24 cellular contexts compared by ENCODE assay signal in the genomic region with DNA sequence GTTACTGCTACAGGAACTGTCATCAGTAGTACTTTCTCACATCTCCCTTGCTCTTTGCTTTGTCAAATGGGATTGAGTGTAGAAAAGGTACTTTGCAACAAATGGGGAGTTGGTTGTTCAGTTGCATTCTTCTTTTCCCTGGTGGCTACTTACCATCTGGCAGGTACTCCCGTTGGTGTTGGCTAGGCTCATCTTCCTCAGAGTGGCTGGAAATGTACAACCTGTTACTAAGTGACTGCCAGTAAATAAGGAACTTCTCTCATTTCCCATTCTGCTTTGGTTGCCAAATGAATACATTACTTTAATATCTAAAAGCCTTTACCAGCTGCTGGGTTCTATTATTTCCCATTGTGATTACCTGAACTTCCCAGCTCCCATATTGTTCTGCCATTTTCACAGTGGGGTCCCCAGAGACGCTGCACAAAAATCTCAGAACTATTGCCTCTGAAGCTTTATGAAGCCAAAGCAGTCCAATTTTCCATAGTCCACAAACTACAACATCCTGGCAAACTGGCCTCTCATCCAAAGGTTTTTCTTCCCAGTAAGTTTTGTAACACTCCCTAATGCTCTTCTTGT.
A peak's percentile ranks its signal among the peaks of the same experiment; 100 is the strongest.
DNase-seq lines count a peak whose midpoint lies in the region; ATAC-seq, FAIRE-seq and TF ChIP-seq lines count a peak whose summit lies in the region.
"Had no signal": no experiment of that assay in that cellular context is flagged by ENCODE, and none has a peak within 500 bp of the region (broad histone marks: within the 10 kb centered on the region; RNA-seq: fewer than 3 reads in every experiment).

No MANE protein-coding gene starts in this region.

- H3K9me3 ChIP-seq in right atrium auricular region (no peaks in the 10 kb centered on the region), K562 (replicated peaks; ENCODE audit: control insufficient read depth, insufficient read depth, low read depth, low read length) (no peaks in the 10 kb centered on the region)
- H3K9me3 ChIP-seq: BLaER1 had no signal

- intact Hi-C loops in Right ventricle myocardium superior (cut with DNase I) (no loop called here), K562 (cut with micrococcal nuclease) (no loop called here)

- no peak overlapping the region for H3K4ac ChIP-seq in mesendoderm (ENCODE audit: low read depth, low read length)

- no peak overlapping the region for H2BK15ac ChIP-seq in mesendoderm (replicated peaks; ENCODE audit: low read depth)

- H2BK120ac ChIP-seq in mesendoderm (ENCODE audit: low read depth, low read length), result no peak overlapping the region

- H3K36me3 ChIP-seq in right atrium auricular region (no peaks in the 10 kb centered on the region), K562 (ENCODE audit: control insufficient read depth, insufficient read depth, low read length) (no peaks in the 10 kb centered on the region; the same call in 2 of the 3 replicates), mesendoderm (ENCODE audit: control insufficient read depth, insufficient read depth, low read length) (no peaks in the 10 kb centered on the region)
- H3K36me3 ChIP-seq: BLaER1 had no signal

- POLR2A ChIA-PET in K562 (lab: Yijun Ruan, JAX), result no interaction called here
- POLR2A ChIA-PET in HEK293T (lab: Yijun Ruan, JAX), result no interaction called here

- H3K4me1 ChIP-seq in right atrium auricular region (no peaks in the 10 kb centered on the region), K562 (replicated peaks in 1 of 2; ENCODE audit: control insufficient read depth in 2 of 2, insufficient read depth in 2 of 2, low read length in 2 of 2) (no peaks in the 10 kb centered on the region; a peak in 1 of 5 replicates), mesendoderm (ENCODE audit: control insufficient read depth, low read depth, low read length) (no peaks in the 10 kb centered on the region)
- H3K4me1 ChIP-seq: BLaER1 had no signal

- H3K79me2 ChIP-seq in K562 (ENCODE audit: control insufficient read depth, insufficient read depth, low read length) (no peaks in the 10 kb centered on the region), mesendoderm (ENCODE audit: control insufficient read depth, insufficient read depth, low read length) (no peaks in the 10 kb centered on the region)

- no peak overlapping the region for H2AK5ac ChIP-seq in mesendoderm (ENCODE audit: low read length)

- H3K18ac ChIP-seq in mesendoderm (ENCODE audit: low read length), result peak overlapping the region; percentile 39

- BruUV-seq in K562 (replicated peaks; lab: Mats Ljungman, UMichigan), result no TSS peak

- H4K5ac ChIP-seq in mesendoderm (ENCODE audit: low read length), result no peak overlapping the region

- ATAC-seq in Right ventricle myocardium superior (ENCODE audit: poor library complexity) (peak; percentile 49), K562 (no peak)
- ATAC-seq: PC-3 had no signal

- TF ChIP-seq CTCF in right atrium auricular region (IDR thresholded peaks at IDR 0.05) (no peak), K562 (IDR thresholded peaks at IDR 0.05 in 2 of 3, conservative IDR thresholded peaks at IDR 0.05 in 1 of 3; ENCODE audit: insufficient read depth in 2 of 3, low read depth in 1 of 3, low read length in 3 of 3) (no peak)

- H3K27me3 ChIP-seq in right atrium auricular region, result no peaks in the 10 kb centered on the region
- no peaks in the 10 kb centered on the region for H3K27me3 ChIP-seq in K562 (ENCODE audit: control insufficient read depth in 2 of 2, insufficient read depth in 2 of 2, low read length in 2 of 2)
- no peaks in the 10 kb centered on the region for H3K27me3 ChIP-seq in mesendoderm (ENCODE audit: insufficient read depth, low read length, poor library complexity)
- H3K27me3 ChIP-seq: BLaER1 had no signal

- H3K56ac ChIP-seq in mesendoderm (ENCODE audit: low read length), result no peak overlapping the region

- H4K20me1 ChIP-seq in K562 (replicated peaks; ENCODE audit: control insufficient read depth, insufficient read depth, low read length), result no peaks in the 10 kb centered on the region
- H4K20me1 ChIP-seq: BLaER1 had no signal

- no peak overlapping the region for H3K9ac ChIP-seq in K562 (ENCODE audit: insufficient read depth in 1 of 2, low read depth in 2 of 2, low read length in 2 of 2)
- H3K9ac ChIP-seq in mesendoderm (ENCODE audit: low read length), result no peak overlapping the region
- H3K9ac ChIP-seq: BLaER1 had no signal

- H2BK5ac ChIP-seq in mesendoderm (ENCODE audit: low read length), result no peak overlapping the region

- CTCF ChIA-PET in K562 (lab: Yijun Ruan, JAX; ENCODE audit: low intra/inter-chr PET ratio), result no interaction called here
- CTCF ChIA-PET in HEK293T (lab: Yijun Ruan, JAX), result no interaction called here

- H4K8ac ChIP-seq in mesendoderm (ENCODE audit: low read depth, low read length), result no peak overlapping the region

- no peak for TF ChIP-seq EP300 in K562 (IDR thresholded peaks at IDR 0.05; ENCODE audit: low read length)

- no peak overlapping the region for H3K23ac ChIP-seq in mesendoderm (ENCODE audit: low read length)

- in situ Hi-C loops in K562 (cut with MboI), result no loop called here

- H3K9me1 ChIP-seq in K562 (ENCODE audit: control insufficient read depth, insufficient read depth, low read length), result no peaks in the 10 kb centered on the region

- no peak for TF ChIP-seq RAD21 in K562 (CRISPR knock-in tag; conservative IDR thresholded peaks at IDR 0.05 in 1 of 2, IDR thresholded peaks at IDR 0.05 in 1 of 2)

- WGBS in K562 (ENCODE audit: insufficient coverage, low coverage, missing lambda C conversion rate), result 9% methylated on average over 2 of the region's 2 CpGs
- WGBS in mesendoderm (ENCODE audit: extremely low coverage, insufficient coverage, low lambda C conversion rate), result no CpG with 5 or more reads among the region's 2 CpGs

- TF ChIP-seq POLR2A in K562 (conservative IDR thresholded peaks at IDR 0.05), result no peak

- no peak overlapping the region for H3K4me2 ChIP-seq in K562 (ENCODE audit: insufficient read depth, low read length)
- H3K4me2 ChIP-seq in mesendoderm (ENCODE audit: low read length), result no peak overlapping the region
- H3K4me2 ChIP-seq: BLaER1 had no signal

- FAIRE-seq in K562 (lab: Jason Lieb, UNC), result no peak
- FAIRE-seq: A204.1, D721Med, GM12891, H1 had no signal

- H3K79me1 ChIP-seq in mesendoderm (ENCODE audit: low read length), result no peaks in the 10 kb centered on the region

- H3K4me3 ChIP-seq in right atrium auricular region (no peak overlapping the region), K562 (no peak overlapping the region), mesendoderm (ENCODE audit: low read length) (no peak overlapping the region)
- H3K4me3 ChIP-seq: BLaER1 had no signal

- no peak for DNase-seq in Right ventricle myocardium superior
- no peak for DNase-seq in right atrium auricular region (ENCODE audit: low spot score)
- peak; percentile 14 for DNase-seq in NCI-H2171 (lab: John Stamatoyannopoulos, UW)
- DNase-seq in K562 (ENCODE audit: extremely low read depth in 1 of 4, low spot score in 3 of 4), result no peak
- no peak for DNase-seq in mesendoderm
- no peak for DNase-seq in COR-L47 (lab: John Stamatoyannopoulos, UW)
- DNase-seq in HEK293T (ENCODE audit: extremely low spot score), result no peak
- no peak for DNase-seq in NCI-H446 treated with DMSO at 0.1 percent for 48 hours (lab: John Stamatoyannopoulos, UW)
- DNase-seq: CD4-positive, CD25-positive, alpha-beta regulatory T cell; GF-D8; HCEC 1CT; NCI-H1048; NCI-H1417; NCI-H1694; NCI-H2029 treated with DMSO at 0.1 percent for 48 hours; NCI-H446; NCI-H69; PC-3 had no signal

- H3K27ac ChIP-seq in right atrium auricular region (no peak overlapping the region), K562 (ENCODE audit: extremely low read depth, low read depth, low read length) (no peak overlapping the region), mesendoderm (ENCODE audit: low read depth, low read length) (no peak overlapping the region)
- H3K27ac ChIP-seq: BLaER1, HL-60 had no signal

- peak overlapping the region; percentile 23; the same call in 1 of the 2 replicates for H2AFZ ChIP-seq in K562 (ENCODE audit: low read depth, low read length)

TF ChIP-seq in K562, 482 proteins besides CTCF, POLR2A, EP300 and RAD21:
- TF ChIP-seq POU5F1 (IDR thresholded peaks at IDR 0.05; ENCODE audit: borderline replicate concordance, low read depth, low read length, partially characterized antibody), result no peak
- TF ChIP-seq MEF2D (tag; conservative IDR thresholded peaks at IDR 0.05; ENCODE audit: low read depth), result no peak
- TF ChIP-seq NR1H2 (CRISPR knock-in tag; IDR thresholded peaks at IDR 0.05), result no peak
- TF ChIP-seq TAL1 (IDR thresholded peaks at IDR 0.05), result no peak
- TF ChIP-seq, protein P1, sequence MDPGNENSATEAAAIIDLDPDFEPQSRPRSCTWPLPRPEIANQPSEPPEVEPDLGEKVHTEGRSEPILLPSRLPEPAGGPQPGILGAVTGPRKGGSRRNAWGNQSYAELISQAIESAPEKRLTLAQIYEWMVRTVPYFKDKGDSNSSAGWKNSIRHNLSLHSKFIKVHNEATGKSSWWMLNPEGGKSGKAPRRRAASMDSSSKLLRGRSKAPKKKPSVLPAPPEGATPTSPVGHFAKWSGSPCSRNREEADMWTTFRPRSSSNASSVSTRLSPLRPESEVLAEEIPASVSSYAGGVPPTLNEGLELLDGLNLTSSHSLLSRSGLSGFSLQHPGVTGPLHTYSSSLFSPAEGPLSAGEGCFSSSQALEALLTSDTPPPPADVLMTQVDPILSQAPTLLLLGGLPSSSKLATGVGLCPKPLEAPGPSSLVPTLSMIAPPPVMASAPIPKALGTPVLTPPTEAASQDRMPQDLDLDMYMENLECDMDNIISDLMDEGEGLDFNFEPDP (CRISPR knock-in tag; IDR thresholded peaks at IDR 0.05), result no peak

TF ChIP-seq in HEK293T, 16 proteins besides CTCF, POLR2A, EP300 and RAD21 (continues in another document):
- TF ChIP-seq FOXK2 (IDR thresholded peaks at IDR 0.05), result no peak
- no peak for TF ChIP-seq HDGF (IDR thresholded peaks at IDR 0.05; ENCODE audit: borderline replicate concordance)
- TF ChIP-seq L3MBTL2 (conservative IDR thresholded peaks at IDR 0.05), result no peak
- TF ChIP-seq SP1 (IDR thresholded peaks at IDR 0.05), result no peak
- TF ChIP-seq SUZ12 (IDR thresholded peaks at IDR 0.05), result no peak
- TF ChIP-seq, protein P2, sequence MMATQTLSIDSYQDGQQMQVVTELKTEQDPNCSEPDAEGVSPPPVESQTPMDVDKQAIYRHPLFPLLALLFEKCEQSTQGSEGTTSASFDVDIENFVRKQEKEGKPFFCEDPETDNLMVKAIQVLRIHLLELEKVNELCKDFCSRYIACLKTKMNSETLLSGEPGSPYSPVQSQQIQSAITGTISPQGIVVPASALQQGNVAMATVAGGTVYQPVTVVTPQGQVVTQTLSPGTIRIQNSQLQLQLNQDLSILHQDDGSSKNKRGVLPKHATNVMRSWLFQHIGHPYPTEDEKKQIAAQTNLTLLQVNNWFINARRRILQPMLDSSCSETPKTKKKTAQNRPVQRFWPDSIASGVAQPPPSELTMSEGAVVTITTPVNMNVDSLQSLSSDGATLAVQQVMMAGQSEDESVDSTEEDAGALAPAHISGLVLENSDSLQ (IDR thresholded peaks at IDR 0.05), result no peak
- no peak for TF ChIP-seq ELF4 (IDR thresholded peaks at IDR 0.05)
- TF ChIP-seq FOXM1 (IDR thresholded peaks at IDR 0.05; ENCODE audit: borderline replicate concordance), result no peak
- TF ChIP-seq ZNF384 (IDR thresholded peaks at IDR 0.05), result no peak
- no peak for TF ChIP-seq CTBP1 (IDR thresholded peaks at IDR 0.05; ENCODE audit: borderline replicate concordance)
- TF ChIP-seq ARNT (IDR thresholded peaks at IDR 0.05), result no peak
- TF ChIP-seq FOXA1 (IDR thresholded peaks at IDR 0.05), result no peak
- TF ChIP-seq NFRKB (IDR thresholded peaks at IDR 0.05), result no peak
